17 cellular contexts compared by ENCODE assay signal in genomic region chr7:42678315-42678714, GRCh38.
DNase-seq lines count a peak whose midpoint lies in the region; ATAC-seq and TF ChIP-seq lines count a peak whose summit lies in the region.
"Had no signal": no experiment of that assay in that cellular context is flagged by ENCODE, and none has a peak within 500 bp of the region (broad histone marks: within the 10 kb centered on the region; RNA-seq: fewer than 3 reads in every experiment).

No MANE protein-coding gene starts in this region.

- H3K27ac ChIP-seq in epithelial cell of prostate (peak overlapping the region; percentile 63), left lung (peak overlapping the region in 1 of 2 donors; percentile 16), stomach smooth muscle (ENCODE audit: low read length) (peak overlapping the region; percentile 55)
- H3K27ac ChIP-seq: SJSA1, testis had no signal

- peak; percentile 90 for DNase-seq in NCI-H226
- DNase-seq in epithelial cell of prostate (ENCODE audit: low read depth, low spot score), result no peak
- DNase-seq in left lung, result no peak
- DNase-seq in T-helper 9 cell, result no peak
- DNase-seq in CD1c-positive myeloid dendritic cell (ENCODE audit: extremely low spot score), result no peak
- DNase-seq: activated CD4-positive, alpha-beta T cell treated with anti-CD3 and anti-CD28 coated beads for 4 hours; activated CD8-positive, alpha-beta memory T cell treated with anti-CD3 and anti-CD28 coated beads, Interleukin-2, amount 50 U/mL, for 48 hours; activated naive CD4-positive, alpha-beta T cell treated with Interleukin-2 at 50 U/mL for 16 hours; naive thymus-derived CD4-positive, alpha-beta T cell; NCI-H187; NCI-H446; stimulated activated CD4-positive, alpha-beta T cell treated with anti-CD3 and anti-CD28 coated beads, Interleukin-1b, Interleukin-23, amount 100 ng/mL, for 48 hours; testis had no signal

- H3K9ac ChIP-seq in stomach smooth muscle (ENCODE audit: low read length in 2 of 2), result no peak overlapping the region

- H3K4me1 ChIP-seq in left lung, result peaks cover 0 to 4% of the 10 kb centered on the region in 2 donors
- H3K4me1 ChIP-seq in stomach smooth muscle (ENCODE audit: control insufficient read depth, insufficient read depth, low read length), result peaks cover 30% of the 10 kb centered on the region
- H3K4me1 ChIP-seq: SJSA1, testis had no signal

- H3K4me3 ChIP-seq in left lung (no peak overlapping the region), stomach smooth muscle (ENCODE audit: low read length in 2 of 2) (no peak overlapping the region)
- H3K4me3 ChIP-seq: SJSA1, testis had no signal

- H3K27me3 ChIP-seq in left lung, result no peaks in the 10 kb centered on the region
- H3K27me3 ChIP-seq in stomach smooth muscle (ENCODE audit: control insufficient read depth in 1 of 2, insufficient read depth in 2 of 2, low read length in 2 of 2), result no peaks in the 10 kb centered on the region
- H3K27me3 ChIP-seq: SJSA1, testis had no signal

- H3K9me3 ChIP-seq in left lung, result no peaks in the 10 kb centered on the region
- no peaks in the 10 kb centered on the region for H3K9me3 ChIP-seq in stomach smooth muscle (ENCODE audit: control insufficient read depth in 2 of 2, low read length in 2 of 2)
- H3K9me3 ChIP-seq: SJSA1, testis had no signal

- TF ChIP-seq CTCF in left lung (IDR thresholded peaks at IDR 0.05), result no peak

- intact Hi-C loops in left lung (cut with DNase I), result no loop called here

- H3K36me3 ChIP-seq in left lung, result no peaks in the 10 kb centered on the region
- no peaks in the 10 kb centered on the region for H3K36me3 ChIP-seq in stomach smooth muscle (ENCODE audit: control insufficient read depth in 2 of 2, insufficient read depth in 2 of 2, low read length in 2 of 2)
- H3K36me3 ChIP-seq: SJSA1 had no signal

- peak; percentile 69 for ATAC-seq in left lung
- ATAC-seq in GM19035 (IDR thresholded peaks at IDR 0.05; ENCODE audit: unreplicated experiment), result no peak
- no peak for ATAC-seq in GM21528 (IDR thresholded peaks at IDR 0.05; ENCODE audit: low FRiP score, unreplicated experiment)
- ATAC-seq: naive thymus-derived CD4-positive, alpha-beta T cell had no signal
